Comparison of ENCODE assay signal across 1 cellular context in the genomic region with DNA sequence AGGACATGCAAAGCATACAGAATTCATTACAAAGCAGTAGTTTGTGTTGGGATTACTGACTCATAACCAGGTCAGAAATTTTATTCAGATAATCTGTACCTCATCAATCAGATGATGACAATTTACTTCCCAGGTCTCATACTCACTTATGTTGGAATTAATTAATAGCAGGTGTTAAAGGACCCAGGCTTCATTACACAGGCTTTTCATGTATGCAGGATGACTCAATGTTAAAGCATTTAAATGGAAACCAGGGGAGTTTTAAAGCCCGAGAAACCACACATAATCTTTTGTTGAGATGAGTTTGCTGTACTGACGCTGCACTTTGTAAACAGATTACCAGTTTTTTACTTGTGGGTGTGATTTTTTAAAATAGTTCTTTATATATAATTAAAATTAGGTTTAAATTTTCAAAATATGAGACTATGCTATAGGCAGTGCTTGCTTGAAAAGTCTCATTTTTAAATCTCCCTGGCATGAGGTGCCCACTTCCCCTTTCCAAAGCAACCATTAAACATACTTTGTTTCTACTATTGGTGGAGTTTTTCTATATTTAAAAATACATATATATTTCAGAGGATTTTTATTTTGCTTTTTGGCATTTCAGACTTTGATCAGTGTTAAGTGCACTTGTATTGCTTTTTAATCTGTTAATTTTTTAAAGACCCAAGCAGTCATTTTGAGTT.
TF ChIP-seq lines count a peak whose summit lies in the region.

No MANE protein-coding gene starts in this region.

TF ChIP-seq in GM12878, 131 proteins besides CTCF, POLR2A, EP300 and RAD21:
- TF ChIP-seq, protein P1, sequence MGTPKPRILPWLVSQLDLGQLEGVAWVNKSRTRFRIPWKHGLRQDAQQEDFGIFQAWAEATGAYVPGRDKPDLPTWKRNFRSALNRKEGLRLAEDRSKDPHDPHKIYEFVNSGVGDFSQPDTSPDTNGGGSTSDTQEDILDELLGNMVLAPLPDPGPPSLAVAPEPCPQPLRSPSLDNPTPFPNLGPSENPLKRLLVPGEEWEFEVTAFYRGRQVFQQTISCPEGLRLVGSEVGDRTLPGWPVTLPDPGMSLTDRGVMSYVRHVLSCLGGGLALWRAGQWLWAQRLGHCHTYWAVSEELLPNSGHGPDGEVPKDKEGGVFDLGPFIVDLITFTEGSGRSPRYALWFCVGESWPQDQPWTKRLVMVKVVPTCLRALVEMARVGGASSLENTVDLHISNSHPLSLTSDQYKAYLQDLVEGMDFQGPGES (IDR thresholded peaks at IDR 0.05) = no peak
- TF ChIP-seq GABPA (IDR thresholded peaks at IDR 0.05; ENCODE audit: low read depth) (no peak), IKZF1 (conservative IDR thresholded peaks at IDR 0.05) (no peak), SPI1 (IDR thresholded peaks at IDR 0.05; ENCODE audit: borderline replicate concordance, insufficient read depth, low read depth, low read length) (peak; percentile 62; the same call in 1 of the 2 replicates), CHD1 (IDR thresholded peaks at IDR 0.05; ENCODE audit: low read depth, low read length) (no peak)
